Comparison of ENCODE assay signal across 11 cellular contexts in genomic region chr2:182379235-182379634, GRCh38. TPM values are rescaled to one million over a fixed set of nuclear protein-coding genes. Genes with fewer than 3 reads are reported as not detected.
DNase-seq lines count a peak whose midpoint lies in the region; ATAC-seq lines count a peak whose summit lies in the region.
"Had no signal": no experiment of that assay in that cellular context is flagged by ENCODE, and none has a peak within 500 bp of the region (broad histone marks: within the 10 kb centered on the region; RNA-seq: fewer than 3 reads in every experiment).

No MANE protein-coding gene starts in this region.

- H3K9ac ChIP-seq in adipocyte (ENCODE audit: low read length), result peak overlapping the region; percentile 14

- H3K36me3 ChIP-seq in adipocyte (ENCODE audit: control insufficient read depth, insufficient read depth, low read length, severe bottlenecking), result peaks cover 8% of the 10 kb centered on the region
- H3K36me3 ChIP-seq: SJCRH30 had no signal

- H3K9me3 ChIP-seq in adipocyte (ENCODE audit: control insufficient read depth, low read length), result peaks cover 28% of the 10 kb centered on the region

- H3K4me3 ChIP-seq in adipocyte (ENCODE audit: low read length), result peak overlapping the region; percentile 55
- H3K4me3 ChIP-seq: SJCRH30 had no signal

- peak; percentile 68 for DNase-seq in NCI-H1105 treated with DMSO at 0.1 percent for 48 hours (lab: John Stamatoyannopoulos, UW)
- peak; percentile 73 for DNase-seq in adipocyte (ENCODE audit: low read depth)
- no peak for DNase-seq in left cardiac atrium
- peak; percentile 60 for DNase-seq in superior temporal gyrus (ENCODE audit: extremely low spot score)
- no peak for DNase-seq in NK-92 (lab: John Stamatoyannopoulos, UW; ENCODE audit: unreplicated experiment)
- DNase-seq: activated CD4-positive, CD25-positive, alpha-beta regulatory T cell; NCI-H510A had no signal

- ATAC-seq in left cardiac atrium (peak; percentile 55 to 78), HG02759 (IDR thresholded peaks at IDR 0.05; ENCODE audit: unreplicated experiment) (no peak), HG03432 (IDR thresholded peaks at IDR 0.05; ENCODE audit: unreplicated experiment) (no peak)

- intact Hi-C loops in left cardiac atrium (cut with DNase I), result no loop called here

- no peaks in the 10 kb centered on the region for H3K27me3 ChIP-seq in adipocyte (replicated peaks; ENCODE audit: control insufficient read depth, insufficient read depth, low read length)
- H3K27me3 ChIP-seq: SJCRH30 had no signal

- peaks cover 18% of the 10 kb centered on the region for H3K4me1 ChIP-seq in adipocyte (ENCODE audit: control insufficient read depth, insufficient read depth, low read length)

RNA-seq across cellular contexts. Expression of gene PDE1A, which starts 47.6 kb away (rescaled TPM):
- 10 to 100 TPM; 11.0 to 11.2 TPM for total RNA-seq in left cardiac atrium
- total RNA-seq: activated T-helper 2 cell treated with anti-CD3 and anti-CD28 coated beads, Interferon-gamma antibody, Interleukin-2, Interleukin-4, amounts not matched to agents 10 μg/mL and 5 μg/mL and 100 μg/mL, durations not matched to agents 14 hours and 24 hours and 36 hours had no signal

Comparison
In these comparisons a context has a peak if more than half of its experiments do, and no peak if none do; other contexts are left out.
1. DNase-seq: peak in NCI-H1105 treated with DMSO at 0.1 percent for 48 hours (single experiment), adipocyte (single experiment) and superior temporal gyrus (single experiment); none in left cardiac atrium (single experiment) and NK-92 (single experiment).
2. ATAC-seq: peak in left cardiac atrium (2 of 2); none in HG02759 (single experiment) and HG03432 (single experiment).